Comparison of ENCODE assay signal across 8 cellular contexts in the genomic region with DNA sequence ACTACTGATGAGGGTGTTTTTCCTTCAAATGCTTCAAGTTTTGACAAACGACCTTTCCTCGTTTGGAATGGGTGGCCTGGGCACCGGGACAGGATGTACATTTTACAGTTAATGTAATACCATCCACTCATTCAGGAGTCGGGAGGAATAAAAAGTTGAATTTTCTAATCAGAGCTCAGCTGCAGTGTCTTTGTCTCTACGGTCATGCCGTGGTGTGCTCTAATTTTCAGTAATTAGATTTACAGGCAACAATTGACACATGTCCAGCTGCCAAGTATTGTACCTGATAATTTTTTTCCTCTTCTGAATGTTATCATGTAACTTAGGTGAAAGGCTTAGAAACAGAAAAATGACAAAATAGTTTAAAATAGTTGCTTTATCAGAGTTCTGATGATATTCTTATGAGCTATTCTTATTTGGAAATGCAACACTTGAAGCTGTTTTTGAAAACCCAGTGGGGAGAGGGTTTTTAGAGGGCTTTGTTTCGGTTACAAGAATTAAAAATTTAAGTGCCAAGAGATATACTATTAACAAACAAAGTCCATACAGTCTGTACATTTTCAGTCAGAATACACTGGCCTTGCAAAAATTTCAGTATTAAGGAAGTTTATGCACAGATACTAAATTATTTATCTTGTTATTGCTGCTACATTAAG. TPM values are rescaled to one million over a fixed set of nuclear protein-coding genes. Genes with fewer than 3 reads are reported as not detected.
DNase-seq lines count a peak whose midpoint lies in the region; ATAC-seq lines count a peak whose summit lies in the region.

No MANE protein-coding gene starts in this region.

- H3K36me3 ChIP-seq in endocrine pancreas (ENCODE audit: control insufficient read depth, insufficient read depth, low read length), result no peaks in the 10 kb centered on the region
- no peaks in the 10 kb centered on the region for H3K36me3 ChIP-seq in skeletal muscle satellite cell (ENCODE audit: insufficient read depth, low read length)

- H3K4me3 ChIP-seq in endocrine pancreas (ENCODE audit: control insufficient read depth, insufficient read depth, low read length), result peak overlapping the region; percentile 81
- peak overlapping the region; percentile 87 for H3K4me3 ChIP-seq in skeletal muscle satellite cell (ENCODE audit: low read length)

- H3K9ac ChIP-seq in endocrine pancreas (ENCODE audit: control insufficient read depth, insufficient read depth, low read length) (no peak overlapping the region), skeletal muscle satellite cell (ENCODE audit: low read depth, low read length) (peak overlapping the region; percentile 91)

- no peaks in the 10 kb centered on the region for H3K9me3 ChIP-seq in endocrine pancreas (ENCODE audit: control insufficient read depth, low read length)
- H3K9me3 ChIP-seq in skeletal muscle satellite cell (replicated peaks; ENCODE audit: low read length), result no peaks in the 10 kb centered on the region

- peaks cover 9% of the 10 kb centered on the region for H3K4me1 ChIP-seq in endocrine pancreas (ENCODE audit: control insufficient read depth, insufficient read depth, low read length)
- H3K4me1 ChIP-seq in skeletal muscle satellite cell (ENCODE audit: control insufficient read depth, insufficient read depth, low read length), result peaks cover 22% of the 10 kb centered on the region

- no peak for ATAC-seq in HG02798 (IDR thresholded peaks at IDR 0.05; ENCODE audit: poor library complexity, unreplicated experiment)

- DNase-seq in DMS153 treated with DMSO at 0.1 percent for 48 hours (lab: John Stamatoyannopoulos, UW; ENCODE audit: unreplicated experiment), result peak; percentile 69
- no peak for DNase-seq in DMS153 (lab: John Stamatoyannopoulos, UW)
- peak; percentile 29 for DNase-seq in NCI-H82 treated with DMSO at 0.1 percent for 48 hours (lab: John Stamatoyannopoulos, UW; ENCODE audit: unreplicated experiment)
- DNase-seq in MV-4-11 (lab: John Stamatoyannopoulos, UW), result no peak
- DNase-seq in activated CD8-positive, alpha-beta memory T cell treated with anti-CD3 and anti-CD28 coated beads for 24 hours, result no peak

- H3K4me2 ChIP-seq in skeletal muscle satellite cell (ENCODE audit: low read length), result peak overlapping the region; percentile 97

- no peaks in the 10 kb centered on the region for H3K27me3 ChIP-seq in endocrine pancreas (ENCODE audit: control insufficient read depth, insufficient read depth, low read length)
- H3K27me3 ChIP-seq in skeletal muscle satellite cell (ENCODE audit: control insufficient read depth, insufficient read depth, low read length), result no peaks in the 10 kb centered on the region

RNA-seq across cellular contexts. Expression of gene CDKN2C, which starts 1.0 kb away (rescaled TPM):
- 8.6 and 21.6 TPM in 2 replicates for total RNA-seq in skeletal muscle satellite cell (2012; rRNA removed)

RNA-seq across cellular contexts. Expression of gene FAF1, which starts 11.0 kb away (rescaled TPM):
- total RNA-seq in skeletal muscle satellite cell (2012; rRNA removed), result 51.1 and 61.6 TPM in 2 replicates

Comparison
In these comparisons a context has a peak if more than half of its experiments do, and no peak if none do; other contexts are left out.
1. DNase-seq: peak in DMS153 treated with DMSO at 0.1 percent for 48 hours (single experiment) and NCI-H82 treated with DMSO at 0.1 percent for 48 hours (single experiment); none in DMS153 (single experiment), MV-4-11 (single experiment) and activated CD8-positive, alpha-beta memory T cell treated with anti-CD3 and anti-CD28 coated beads for 24 hours (single experiment).